32 cellular contexts compared by ENCODE assay signal in genomic region chr17:46758614-46759013, GRCh38. TPM values are rescaled to one million over a fixed set of nuclear protein-coding genes. Genes with fewer than 3 reads are reported as not detected.
DNase-seq lines count a peak whose midpoint lies in the region; ATAC-seq and TF ChIP-seq lines count a peak whose summit lies in the region.
"Had no signal": no experiment of that assay in that cellular context is flagged by ENCODE, and none has a peak within 500 bp of the region (broad histone marks: within the 10 kb centered on the region; RNA-seq: fewer than 3 reads in every experiment).

No MANE protein-coding gene starts in this region.

- CTCF ChIA-PET in MCF 10A (lab: Yijun Ruan, JAX): interaction anchor here (0.6 kb wide), 1 partner anchor 10 kb away, joined by 3 read pairs; no protein-coding TSS in a partner anchor

- intact Hi-C loops in breast epithelium (cut with DNase I; ENCODE audit: low total_unique reads): no loop called here
- intact Hi-C loops in MCF 10A (cut with micrococcal nuclease): no loop called here
- intact Hi-C loops in upper lobe of right lung (cut with DNase I): no loop called here

- no peak overlapping the region for H3K27ac Mint-ChIP-seq in MCF 10A (ENCODE audit: low read depth, unreplicated experiment)
- H3K27ac Mint-ChIP-seq: activated CD4-positive, alpha-beta memory T cell treated with anti-CD3 and anti-CD28 coated beads, Interleukin-2, amount 10 ng/mL, durations not matched to agents 7 days and 5 days; activated naive CD4-positive, alpha-beta T cell treated with anti-CD3 and anti-CD28 coated beads for 36 hours; activated T-helper 1 cell treated with anti-CD3 and anti-CD28 coated beads, Interleukin-12 subunit alpha, Interleukin-12 subunit beta, Interleukin-2, Interleukin-4 antibody, amounts not matched to agents 30 ng/mL and 10 ng/mL and 1 ng/mL, durations not matched to agents 14 hours and 24 hours and 36 hours; memory B cell; stimulated activated naive CD8-positive, alpha-beta T cell treated with anti-CD3 and anti-CD28 coated beads, Interleukin-15, Interleukin-2, amounts not matched to agents 100 ng/mL and 50 ng/mL, for 24 hours; T-helper 1 cell treated with Interleukin-12 subunit alpha and Interleukin-12 subunit beta and Interleukin-4 antibody, amounts not matched to agents 30 μg/mL and 1 μg/mL, for 36 hours had no signal

- TF ChIP-seq CTCF in breast epithelium (IDR thresholded peaks at IDR 0.05): no peak
- TF ChIP-seq CTCF in MCF 10A (IDR thresholded peaks at IDR 0.05; ENCODE audit: unreplicated experiment): no peak
- TF ChIP-seq CTCF in upper lobe of right lung (IDR thresholded peaks at IDR 0.05): no peak

- peaks cover 7% of the 10 kb centered on the region for H3K36me3 ChIP-seq in breast epithelium
- H3K36me3 ChIP-seq in SJCRH30: peaks cover 4% of the 10 kb centered on the region
- H3K36me3 ChIP-seq in upper lobe of right lung: peaks cover 30% of the 10 kb centered on the region
- H3K36me3 ChIP-seq: ovary, uterus had no signal

- no peak overlapping the region for H3K4me3 Mint-ChIP-seq in MCF 10A (ENCODE audit: unreplicated experiment)
- H3K4me3 Mint-ChIP-seq: activated CD4-positive, alpha-beta memory T cell treated with anti-CD3 and anti-CD28 coated beads, Interleukin-2, amount 10 ng/mL, durations not matched to agents 7 days and 5 days; activated naive CD4-positive, alpha-beta T cell treated with anti-CD3 and anti-CD28 coated beads for 36 hours; activated T-helper 1 cell treated with anti-CD3 and anti-CD28 coated beads, Interleukin-12 subunit alpha, Interleukin-12 subunit beta, Interleukin-2, Interleukin-4 antibody, amounts not matched to agents 30 ng/mL and 10 ng/mL and 1 ng/mL, durations not matched to agents 14 hours and 24 hours and 36 hours; brain; CD4-positive, alpha-beta memory T cell; memory B cell; stimulated activated naive CD8-positive, alpha-beta T cell treated with anti-CD3 and anti-CD28 coated beads, Interleukin-15, Interleukin-2, amounts not matched to agents 100 ng/mL and 50 ng/mL, for 24 hours; T-helper 1 cell treated with Interleukin-12 subunit alpha and Interleukin-12 subunit beta and Interleukin-4 antibody, amounts not matched to agents 30 μg/mL and 1 μg/mL, for 36 hours had no signal

- H3K4me1 ChIP-seq in breast epithelium: no peaks in the 10 kb centered on the region
- peaks cover 18% of the 10 kb centered on the region for H3K4me1 ChIP-seq in SJCRH30
- H3K4me1 ChIP-seq in upper lobe of right lung: no peaks in the 10 kb centered on the region
- H3K4me1 ChIP-seq: adrenal gland, gastroesophageal sphincter, right atrium auricular region, uterus had no signal

- TF ChIP-seq POLR2A in breast epithelium (IDR thresholded peaks at IDR 0.05): no peak

- H3K9me3 ChIP-seq in breast epithelium: no peaks in the 10 kb centered on the region
- no peaks in the 10 kb centered on the region for H3K9me3 ChIP-seq in SJCRH30 (replicated peaks)
- H3K9me3 ChIP-seq in upper lobe of right lung: no peaks in the 10 kb centered on the region
- H3K9me3 ChIP-seq: adrenal gland, gastroesophageal sphincter, ovary, right atrium auricular region, SK-N-SH, uterus had no signal

- peaks cover 16% of the 10 kb centered on the region for H3K36me3 Mint-ChIP-seq in MCF 10A (ENCODE audit: insufficient read depth, unreplicated experiment)

- H3K27ac ChIP-seq in breast epithelium: peak overlapping the region; percentile 4 to 29
- 0 out of 2 replicates have a peak overlapping the region, but pooled peaks have one; percentile 19 for H3K27ac ChIP-seq in SJCRH30
- H3K27ac ChIP-seq in upper lobe of right lung: no peak overlapping the region
- H3K27ac ChIP-seq: adrenal gland, gastroesophageal sphincter, ovary, right atrium auricular region, uterus had no signal

- H3K27me3 Mint-ChIP-seq in MCF 10A (ENCODE audit: insufficient read depth, unreplicated experiment): no peaks in the 10 kb centered on the region
- H3K27me3 Mint-ChIP-seq: activated CD4-positive, alpha-beta memory T cell treated with anti-CD3 and anti-CD28 coated beads, Interleukin-2, amount 10 ng/mL, durations not matched to agents 7 days and 5 days; brain; CD4-positive, alpha-beta memory T cell; memory B cell; stimulated activated naive CD8-positive, alpha-beta T cell treated with anti-CD3 and anti-CD28 coated beads, Interleukin-15, Interleukin-2, amounts not matched to agents 100 ng/mL and 50 ng/mL, for 24 hours had no signal

- BruUV-seq in MCF 10A (replicated peaks; lab: Mats Ljungman, UMichigan): no TSS peak

- H3K27me3 ChIP-seq in breast epithelium: no peaks in the 10 kb centered on the region
- no peaks in the 10 kb centered on the region for H3K27me3 ChIP-seq in SJCRH30
- H3K27me3 ChIP-seq in upper lobe of right lung: no peaks in the 10 kb centered on the region
- H3K27me3 ChIP-seq: adrenal gland, dorsolateral prefrontal cortex, gastroesophageal sphincter, ovary, right atrium auricular region, uterus had no signal

- no peak for DNase-seq in breast epithelium (ENCODE audit: low spot score in 2 of 2)
- DNase-seq in MCF 10A (ENCODE audit: unreplicated experiment): no peak
- no peak for DNase-seq in SJCRH30
- DNase-seq in left lobe of liver (ENCODE audit: low spot score): no peak
- no peak for DNase-seq in upper lobe of right lung
- no peak for DNase-seq in central memory CD4-positive, alpha-beta T cell
- DNase-seq: activated CD4-positive, alpha-beta memory T cell treated with anti-CD3 and anti-CD28 coated beads, Interleukin-2, amount 10 ng/mL, durations not matched to agents 7 days and 5 days; activated CD4-positive, CD25-positive, alpha-beta regulatory T cell treated with anti-CD3 and anti-CD28 coated beads, Interleukin-2, amount 50 U/mL, for 72 hours; activated CD8-positive, alpha-beta memory T cell treated with anti-CD3 and anti-CD28 coated beads, Interleukin-2, amount 50 U/mL, for 48 hours; activated naive CD4-positive, alpha-beta T cell treated with anti-CD3 and anti-CD28 coated beads for 36 hours; adrenal gland; AML-193; CD4-positive, alpha-beta memory T cell; dorsolateral prefrontal cortex; NCI-H1092; NCI-H1694; NCI-H2171; NCI-H510A; ovary; SK-N-SH; stimulated activated CD4-positive, alpha-beta T cell treated with anti-CD3 and anti-CD28 coated beads, Interleukin-1b, Interleukin-23, amount 100 ng/mL, for 48 hours; uterus had no signal

- no peaks in the 10 kb centered on the region for H3K9me3 Mint-ChIP-seq in MCF 10A (ENCODE audit: unreplicated experiment)
- H3K9me3 Mint-ChIP-seq: activated CD4-positive, alpha-beta memory T cell treated with anti-CD3 and anti-CD28 coated beads, Interleukin-2, amount 10 ng/mL, durations not matched to agents 7 days and 5 days; activated naive CD4-positive, alpha-beta T cell treated with anti-CD3 and anti-CD28 coated beads for 36 hours; activated T-helper 1 cell treated with anti-CD3 and anti-CD28 coated beads, Interleukin-12 subunit alpha, Interleukin-12 subunit beta, Interleukin-2, Interleukin-4 antibody, amounts not matched to agents 30 ng/mL and 10 ng/mL and 1 ng/mL, durations not matched to agents 14 hours and 24 hours and 36 hours; brain; CD4-positive, alpha-beta memory T cell; memory B cell; stimulated activated naive CD8-positive, alpha-beta T cell treated with anti-CD3 and anti-CD28 coated beads, Interleukin-15, Interleukin-2, amounts not matched to agents 100 ng/mL and 50 ng/mL, for 24 hours; T-helper 1 cell treated with Interleukin-12 subunit alpha and Interleukin-12 subunit beta and Interleukin-4 antibody, amounts not matched to agents 30 μg/mL and 1 μg/mL, for 36 hours had no signal

- POLR2A ChIA-PET in MCF 10A (lab: Yijun Ruan, JAX): interaction anchor here (1.1 kb wide), 1 partner anchor 28 kb away, joined by 3 read pairs; no protein-coding TSS in a partner anchor

- no peak overlapping the region for H3K4me3 ChIP-seq in breast epithelium
- H3K4me3 ChIP-seq in SJCRH30: no peak overlapping the region
- H3K4me3 ChIP-seq in upper lobe of right lung: no peak overlapping the region
- H3K4me3 ChIP-seq: adrenal gland, dorsolateral prefrontal cortex, gastroesophageal sphincter, ovary, right atrium auricular region, smooth muscle cell, uterus had no signal

- H3K4me1 Mint-ChIP-seq in MCF 10A (ENCODE audit: insufficient read depth, unreplicated experiment): no peaks in the 10 kb centered on the region

- ATAC-seq in left lobe of liver (peak; percentile 68), upper lobe of right lung (peak; percentile 51), HG02852 (IDR thresholded peaks at IDR 0.05; ENCODE audit: unreplicated experiment) (no peak), HG03378 (IDR thresholded peaks at IDR 0.05; ENCODE audit: unreplicated experiment) (no peak)
- ATAC-seq: gastroesophageal sphincter had no signal

RNA-seq across cellular contexts. Expression of gene WNT3, which starts 59.9 kb away (rescaled TPM):
- 1 to 10 TPM in 2 of 3 donors, under 1 TPM in 1; 0.48 to 2.9 (median 1.6) TPM for total RNA-seq in breast epithelium
- 2.4 and 2.9 TPM in 2 replicates for total RNA-seq in MCF 10A (2022)
- 10.8 and 11.9 TPM in 2 replicates for total RNA-seq in SJCRH30 (2014; rRNA removed; shearing (Covaris generic))
- total RNA-seq in left lobe of liver: 2.7 TPM
- total RNA-seq in upper lobe of right lung: 3.3 TPM
- total RNA-seq: activated CD4-positive, alpha-beta memory T cell treated with anti-CD3 and anti-CD28 coated beads, Interleukin-2, amount 10 ng/mL, durations not matched to agents 7 days and 5 days; activated naive CD4-positive, alpha-beta T cell treated with anti-CD3 and anti-CD28 coated beads for 36 hours; CD4-positive, alpha-beta memory T cell had no signal

Comparison
In these comparisons a context has a peak if more than half of its experiments do, and no peak if none do; other contexts are left out.
1. ATAC-seq: peak in left lobe of liver (single experiment) and upper lobe of right lung (single experiment); none in HG02852 (single experiment) and HG03378 (single experiment).